In the genomic region with DNA sequence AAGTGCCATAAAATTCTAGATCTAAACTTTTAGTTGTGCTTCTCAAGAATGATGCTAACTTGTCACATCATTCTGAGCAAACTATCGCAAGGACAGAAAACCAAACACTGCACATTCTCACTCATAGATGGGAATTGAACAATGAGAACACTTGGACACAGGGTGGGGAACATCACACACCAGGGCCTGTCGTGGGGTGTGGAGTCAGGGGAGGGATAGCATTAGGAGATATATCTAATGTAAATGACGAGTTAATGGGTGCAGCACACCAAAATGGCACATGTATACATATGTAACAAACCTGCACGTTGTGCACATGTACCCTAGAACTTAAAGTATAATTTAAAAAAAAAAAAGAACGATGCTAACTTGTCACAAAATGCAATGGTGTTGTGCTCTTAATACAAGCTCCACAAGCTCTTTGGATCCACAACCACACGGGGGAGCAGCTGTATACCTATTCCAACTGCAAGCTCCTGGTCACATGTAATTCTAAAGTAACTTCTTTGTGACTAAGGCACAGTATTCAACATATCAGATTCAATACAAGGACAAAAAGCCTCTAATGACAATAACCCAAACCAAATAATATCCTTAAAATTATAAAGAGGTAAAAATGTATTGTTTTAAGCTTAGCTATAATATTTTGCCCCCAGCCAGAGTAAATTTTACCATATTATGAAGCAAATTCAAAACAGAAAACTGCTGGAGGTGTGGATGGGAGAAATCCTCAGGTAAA, we compare ENCODE assay signal across 8 cellular contexts. TPM values are rescaled to one million over a fixed set of nuclear protein-coding genes. Genes with fewer than 3 reads are reported as not detected.
DNase-seq lines count a peak whose midpoint lies in the region; ATAC-seq and TF ChIP-seq lines count a peak whose summit lies in the region.
"Not testable (repeated sequence)": the region's sequence is repeated elsewhere in the genome, so short reads cannot be mapped to it uniquely, and the experiment has no call there.

No MANE protein-coding gene starts in this region.

- CTCF ChIA-PET in activated naive CD4-positive, alpha-beta T cell treated with anti-CD3 and anti-CD28 coated beads for 36 hours (lab: Charles Lee), result interaction anchor here (0.6 to 1.6 kb wide), 8 partner anchors 12 to 244 kb away, joined by 3 to 5 read pairs (median 3); no protein-coding TSS in a partner anchor

- ATAC-seq in upper lobe of right lung, result peak; percentile 82

- not testable (repeated sequence) for H3K27me3 ChIP-seq in MG63, upper lobe of right lung

- DNase-seq in GF-D8 (lab: John Stamatoyannopoulos, UW) (peak; percentile 17), HFF-Myc (ENCODE audit: extremely low read depth, low read depth) (peak; percentile 25), MG63 (peak; percentile 51), RPMI8226 (peak; percentile 62), germinal center (ENCODE audit: low spot score) (peak; percentile 49), non-pigmented ciliary epithelial cell (ENCODE audit: low read depth) (peak; percentile 35)
- peak; percentile 74 for DNase-seq in activated naive CD4-positive, alpha-beta T cell treated with anti-CD3 and anti-CD28 coated beads for 36 hours
- DNase-seq in upper lobe of right lung, result not testable (repeated sequence)

- not testable (repeated sequence) for H3K27me3 Mint-ChIP-seq in activated naive CD4-positive, alpha-beta T cell treated with anti-CD3 and anti-CD28 coated beads for 36 hours (ENCODE audit: low read depth)

- not testable (repeated sequence) for H3K4me1 ChIP-seq in upper lobe of right lung

- not testable (repeated sequence) for H3K27ac Mint-ChIP-seq in activated naive CD4-positive, alpha-beta T cell treated with anti-CD3 and anti-CD28 coated beads for 36 hours

- not testable (repeated sequence) for H3K4me3 Mint-ChIP-seq in activated naive CD4-positive, alpha-beta T cell treated with anti-CD3 and anti-CD28 coated beads for 36 hours

- intact Hi-C loops in activated naive CD4-positive, alpha-beta T cell treated with anti-CD3 and anti-CD28 coated beads for 36 hours (cut with micrococcal nuclease), result loop anchor here (1.0 to 5.0 kb wide), 4 partner anchors 54 to 559 kb away; a partner anchor contains a TSS
- intact Hi-C loops in upper lobe of right lung (cut with DNase I), result not testable (repeated sequence)

- TF ChIP-seq CTCF in HFF-Myc (IDR thresholded peaks at IDR 0.05; ENCODE audit: low read depth, low read length, missing control alignments) (peak; percentile 50), upper lobe of right lung (IDR thresholded peaks at IDR 0.05) (peak; percentile 55)

- H3K4me3 ChIP-seq in HFF-Myc (replicated peaks; ENCODE audit: low read depth, low read length); MG63; upper lobe of right lung: not testable (repeated sequence)

- not testable (repeated sequence) for H3K36me3 ChIP-seq in MG63, upper lobe of right lung

- not testable (repeated sequence) for H3K36me3 Mint-ChIP-seq in activated naive CD4-positive, alpha-beta T cell treated with anti-CD3 and anti-CD28 coated beads for 36 hours (ENCODE audit: low read depth)

- not testable (repeated sequence) for H3K27ac ChIP-seq in upper lobe of right lung

- H3K4me1 Mint-ChIP-seq in activated naive CD4-positive, alpha-beta T cell treated with anti-CD3 and anti-CD28 coated beads for 36 hours (ENCODE audit: low read depth), result peaks cover 33% of the 10 kb centered on the region

- H3K9me3 ChIP-seq in MG63, upper lobe of right lung: not testable (repeated sequence)

- not testable (repeated sequence) for H3K9me3 Mint-ChIP-seq in activated naive CD4-positive, alpha-beta T cell treated with anti-CD3 and anti-CD28 coated beads for 36 hours

RNA-seq across cellular contexts. Expression of a gene that starts 53.7 kb away (rescaled TPM):
- 16.3 and 16.8 TPM in 2 replicates for total RNA-seq in MG63 (2014; rRNA removed; shearing (Covaris generic); ENCODE audit: low replicate concordance)
- total RNA-seq in activated naive CD4-positive, alpha-beta T cell treated with anti-CD3 and anti-CD28 coated beads for 36 hours, result 10 to 100 TPM; 37.3 to 39.6 TPM
- 39.2 TPM for total RNA-seq in upper lobe of right lung
